22 cellular contexts compared by ENCODE assay signal in the genomic region with DNA sequence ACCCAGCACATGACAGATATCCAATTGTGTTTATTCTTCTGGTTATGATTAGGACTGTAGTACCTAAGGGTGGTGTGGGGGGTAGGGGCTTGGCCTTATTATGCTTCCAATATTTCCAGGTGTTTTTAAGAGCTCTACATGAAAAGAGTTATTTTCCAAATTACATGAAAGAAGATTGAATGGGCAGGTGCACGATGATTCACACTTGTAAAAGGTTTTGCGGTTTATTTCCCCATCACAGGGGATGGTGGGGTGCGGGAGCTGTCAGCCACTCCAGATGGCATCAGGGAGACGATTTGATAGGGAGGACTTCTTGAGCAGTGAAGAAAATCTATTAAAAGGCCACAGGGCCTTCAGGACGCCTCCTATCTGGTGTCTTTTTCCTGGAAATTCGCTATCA. TPM values are rescaled to one million over a fixed set of nuclear protein-coding genes. Genes with fewer than 3 reads are reported as not detected.
A peak's percentile ranks its signal among the peaks of the same experiment; 100 is the strongest.
DNase-seq lines count a peak whose midpoint lies in the region; ATAC-seq and TF ChIP-seq lines count a peak whose summit lies in the region.
"Had no signal": no experiment of that assay in that cellular context is flagged by ENCODE, and none has a peak within 500 bp of the region (broad histone marks: within the 10 kb centered on the region; RNA-seq: fewer than 3 reads in every experiment).

No MANE protein-coding gene starts in this region.

- intact Hi-C loops in PC-9 (cut with micrococcal nuclease; ENCODE audit: unreplicated experiment) (no loop called here), right lobe of liver (cut with DNase I) (no loop called here)

- H3K9me2 ChIP-seq in PC-9 (ENCODE audit: insufficient read depth) = no peaks in the 10 kb centered on the region

- no peaks in the 10 kb centered on the region for H3K9me3 ChIP-seq in PC-9 (ENCODE audit: insufficient read depth, low read depth)
- H3K9me3 ChIP-seq in right lobe of liver = no peaks in the 10 kb centered on the region

- H3K4me3 ChIP-seq in PC-9 = no peak overlapping the region
- H3K4me3 ChIP-seq in right lobe of liver = no peak overlapping the region

- TF ChIP-seq CTCF in PC-9 (conservative IDR thresholded peaks at IDR 0.05) (no peak), right lobe of liver (IDR thresholded peaks at IDR 0.05) (no peak)

- no peaks in the 10 kb centered on the region for H4K20me1 ChIP-seq in PC-9 (ENCODE audit: insufficient read depth)

- no peak overlapping the region for H3K27ac ChIP-seq in PC-9
- H3K27ac ChIP-seq in right lobe of liver = no peak overlapping the region
- H3K27ac ChIP-seq: KMS-11, RWPE1 had no signal

- H3K27me3 Mint-ChIP-seq in stimulated activated naive B cell treated with anti-CD40 and anti-IgM and Interleukin-4, amounts not matched to agents 10 μg/mL and 1 μg/mL and 100 μg/mL, for 72 hours = peaks cover 6 to 12% of the 10 kb centered on the region in 2 donors

- POLR2A ChIA-PET in PC-9 (lab: Charles Lee; ENCODE audit: unreplicated experiment) = no interaction called here

- H3K4me3 Mint-ChIP-seq in stimulated activated naive B cell treated with anti-CD40 and anti-IgM and Interleukin-4, amounts not matched to agents 10 μg/mL and 1 μg/mL and 100 μg/mL, for 72 hours = no peak overlapping the region
- H3K4me3 Mint-ChIP-seq: B cell; T-helper 1 cell treated with Interleukin-12 subunit alpha and Interleukin-12 subunit beta and Interleukin-4 antibody, amounts not matched to agents 30 μg/mL and 1 μg/mL, for 36 hours had no signal

- peaks cover 21% of the 10 kb centered on the region for H3F3A ChIP-seq in PC-9 (ENCODE audit: insufficient read depth, low read depth)

- WGBS in right lobe of liver (ENCODE audit: insufficient coverage, low coverage, low lambda C conversion rate, missing lambda C conversion rate) = 60% methylated on average over 4 of the region's 6 CpGs

- H3K36me3 Mint-ChIP-seq in stimulated activated naive B cell treated with anti-CD40 and anti-IgM and Interleukin-4, amounts not matched to agents 10 μg/mL and 1 μg/mL and 100 μg/mL, for 72 hours = no peaks in the 10 kb centered on the region

- DNase-seq in NCI-H748 (lab: John Stamatoyannopoulos, UW; ENCODE audit: unreplicated experiment) (peak; percentile 62), NCI-H748 treated with DMSO at 0.1 percent for 48 hours (lab: John Stamatoyannopoulos, UW) (no peak), NCI-H2107 (lab: John Stamatoyannopoulos, UW) (peak; percentile 59), PC-9 (peak in 1 of 2 experiments; percentile 70), amniotic stem cell (lab: John Stamatoyannopoulos, UW) (no peak), NCI-H446 treated with DMSO at 0.1 percent for 48 hours (lab: John Stamatoyannopoulos, UW) (no peak), right lobe of liver (no peak)
- no peak for DNase-seq in stimulated activated naive B cell treated with anti-CD40 and anti-IgM and Interleukin-4, amounts not matched to agents 10 μg/mL and 1 μg/mL and 100 μg/mL, for 72 hours
- DNase-seq: DMS 273 treated with DMSO at 0.1 percent for 48 hours, DND-41, H7, NCI-H1048, NCI-H2029, NCI-H345, NCI-H526, OCI-M1 had no signal

- BruUV-seq in PC-9 (replicated peaks; lab: Mats Ljungman, UMichigan) = no TSS peak

- no peak overlapping the region for H3K27ac Mint-ChIP-seq in stimulated activated naive B cell treated with anti-CD40 and anti-IgM and Interleukin-4, amounts not matched to agents 10 μg/mL and 1 μg/mL and 100 μg/mL, for 72 hours
- H3K27ac Mint-ChIP-seq: B cell; T-helper 1 cell treated with Interleukin-12 subunit alpha and Interleukin-12 subunit beta and Interleukin-4 antibody, amounts not matched to agents 30 μg/mL and 1 μg/mL, for 36 hours had no signal

- H3K4me2 ChIP-seq in PC-9 = peak overlapping the region; percentile 6; the same call in 1 of the 2 replicates
- H3K4me2 ChIP-seq: KMS-11 had no signal

- H3K36me3 ChIP-seq in PC-9 (ENCODE audit: low read depth) (no peaks in the 10 kb centered on the region), right lobe of liver (no peaks in the 10 kb centered on the region)

- no peak overlapping the region for H2AFZ ChIP-seq in PC-9

- ATAC-seq in stimulated activated naive B cell treated with anti-CD40 and anti-IgM and Interleukin-4, amounts not matched to agents 10 μg/mL and 1 μg/mL and 100 μg/mL, for 72 hours (replicated peaks) = no peak
- no peak for ATAC-seq in right lobe of liver

- no peaks in the 10 kb centered on the region for H3K27me3 ChIP-seq in PC-9 (ENCODE audit: insufficient read depth, low read depth)
- H3K27me3 ChIP-seq in right lobe of liver = no peaks in the 10 kb centered on the region

- H3K9me3 Mint-ChIP-seq in stimulated activated naive B cell treated with anti-CD40 and anti-IgM and Interleukin-4, amounts not matched to agents 10 μg/mL and 1 μg/mL and 100 μg/mL, for 72 hours = peaks cover 0 to 1% of the 10 kb centered on the region in 2 donors
- H3K9me3 Mint-ChIP-seq: T-helper 1 cell treated with Interleukin-12 subunit alpha and Interleukin-12 subunit beta and Interleukin-4 antibody, amounts not matched to agents 30 μg/mL and 1 μg/mL, for 36 hours had no signal

- CTCF ChIA-PET in PC-9 (lab: Charles Lee) = no interaction called here

- H3K4me1 Mint-ChIP-seq in stimulated activated naive B cell treated with anti-CD40 and anti-IgM and Interleukin-4, amounts not matched to agents 10 μg/mL and 1 μg/mL and 100 μg/mL, for 72 hours = no peaks in the 10 kb centered on the region
- H3K4me1 Mint-ChIP-seq: B cell had no signal

- no peaks in the 10 kb centered on the region for H3K79me2 ChIP-seq in PC-9 (ENCODE audit: low read depth)

- TF ChIP-seq POLR2A in right lobe of liver (IDR thresholded peaks at IDR 0.05) = no peak

- H3K4me1 ChIP-seq in PC-9 (replicated peaks; ENCODE audit: insufficient read depth) (peaks cover 36% of the 10 kb centered on the region), right lobe of liver (no peaks in the 10 kb centered on the region)

RNA-seq across cellular contexts. Expression of gene CCBE1, which starts 15.1 kb away (rescaled TPM):
- total RNA-seq in PC-9 (2021) = 3.1 and 5.8 TPM in 2 replicates
- total RNA-seq in right lobe of liver = 1 to 10 TPM; 2.7 to 6.9 (median 4.3) TPM
- total RNA-seq: B cell, G401, HT-29 had no signal

Comparison
In these comparisons a context has a peak if more than half of its experiments do, and no peak if none do; other contexts are left out.
1. DNase-seq: peak in NCI-H748 (single experiment) and NCI-H2107 (single experiment); none in NCI-H748 treated with DMSO at 0.1 percent for 48 hours (single experiment), stimulated activated naive B cell treated with anti-CD40 and anti-IgM and Interleukin-4, amounts not matched to agents 10 μg/mL and 1 μg/mL and 100 μg/mL, for 72 hours (single experiment), amniotic stem cell (single experiment), NCI-H446 treated with DMSO at 0.1 percent for 48 hours (single experiment) and right lobe of liver (0 of 3).